In genomic region chr1:210218047-210218446, GRCh38 we compare ENCODE assay signal across 36 cellular contexts. TPM values are rescaled to one million over a fixed set of nuclear protein-coding genes. Genes with fewer than 3 reads are reported as not detected.
"Had no signal": no experiment of that assay in that cellular context is flagged by ENCODE, and none has a peak within 500 bp of the region (broad histone marks: within the 10 kb centered on the region; RNA-seq: fewer than 3 reads in every experiment).

No MANE protein-coding gene starts in this region.

- ATAC-seq: activated CD8-positive, alpha-beta T cell treated with anti-CD3 and anti-CD28 coated beads for 36 hours; activated naive CD4-positive, alpha-beta T cell treated with anti-CD3 and anti-CD28 coated beads, Interleukin-2, amount 50 U/mL, for 72 hours; activated T-cell treated with anti-CD3 and anti-CD28 coated beads, Interleukin-2, amount 50 U/mL, for 4 hours; activated T-cell treated with anti-CD3 and anti-CD28 coated beads, Interleukin-2, amount 50 U/mL, for 72 hours; activated T-helper 17 cell treated with anti-CD3 and anti-CD28 coated beads, Interleukin-2, amount 50 U/mL, for 72 hours; body of pancreas had no signal

- H3K27ac Mint-ChIP-seq: activated B cell treated with CpG ODN at 0.5 μM for 24 hours; activated CD4-positive, alpha-beta memory T cell treated with anti-CD3 and anti-CD28 coated beads for 36 hours; activated CD4-positive, alpha-beta T cell treated with anti-CD3 and anti-CD28 coated beads, Interleukin-2, amount 10 ng/mL, durations not matched to agents 24 days and 14 days; activated CD8-positive, alpha-beta T cell treated with anti-CD3 and anti-CD28 coated beads for 36 hours; activated naive CD4-positive, alpha-beta T cell treated with anti-CD3 and anti-CD28 coated beads for 36 hours; activated naive CD4-positive, alpha-beta T cell treated with anti-CD3 and anti-CD28 coated beads, Interleukin-2, amount 50 U/mL, for 72 hours; activated naive CD8-positive, alpha-beta T cell treated with anti-CD3 and anti-CD28 coated beads for 36 hours; activated T-cell treated with anti-CD3 and anti-CD28 coated beads, Interleukin-2, amount 50 U/mL, for 72 hours; activated T-helper 1 cell treated with anti-CD3 and anti-CD28 coated beads, Interleukin-12 subunit alpha, Interleukin-12 subunit beta, Interleukin-2, Interleukin-4 antibody, amounts not matched to agents 30 ng/mL and 10 ng/mL and 1 ng/mL, durations not matched to agents 14 hours and 24 hours and 36 hours; activated T-helper 17 cell treated with anti-CD3 and anti-CD28 coated beads, Interleukin-2, amount 50 U/mL, for 72 hours; T-helper 1 cell treated with Interleukin-12 subunit alpha and Interleukin-12 subunit beta and Interleukin-4 antibody, amounts not matched to agents 30 μg/mL and 1 μg/mL, for 36 hours; T-helper 2 cell treated with Interferon-gamma antibody and Interleukin-4, amounts not matched to agents 5 μg/mL and 100 μg/mL, for 36 hours had no signal

- H3K36me3 ChIP-seq: brain microvascular endothelial cell, breast epithelium had no signal

- H3K4me1 Mint-ChIP-seq: activated B cell treated with CpG ODN at 0.5 μM for 24 hours; activated CD4-positive, alpha-beta T cell treated with anti-CD3 and anti-CD28 coated beads, Interleukin-2, amount 10 ng/mL, durations not matched to agents 24 days and 14 days; activated naive CD8-positive, alpha-beta T cell treated with anti-CD3 and anti-CD28 coated beads for 36 hours; activated T-helper 17 cell treated with anti-CD3 and anti-CD28 coated beads, Interleukin-2, amount 50 U/mL, for 72 hours; central memory CD8-positive, alpha-beta T cell had no signal

- H3K36me3 Mint-ChIP-seq: activated CD4-positive, alpha-beta memory T cell treated with anti-CD3 and anti-CD28 coated beads for 36 hours; activated naive CD4-positive, alpha-beta T cell treated with anti-CD3 and anti-CD28 coated beads, Interleukin-2, amount 50 U/mL, for 72 hours; activated naive CD8-positive, alpha-beta T cell treated with anti-CD3 and anti-CD28 coated beads for 36 hours had no signal

- DNase-seq: activated B cell treated with CpG ODN at 0.5 μM for 24 hours; activated CD4-positive, alpha-beta memory T cell treated with anti-CD3 and anti-CD28 coated beads for 36 hours; activated CD4-positive, alpha-beta T cell treated with anti-CD3 and anti-CD28 coated beads for 4 hours; activated CD4-positive, alpha-beta T cell treated with anti-CD3 and anti-CD28 coated beads, Interleukin-2, amount 10 ng/mL, durations not matched to agents 24 days and 14 days; activated CD4-positive, alpha-beta T cell treated with anti-CD3 and anti-CD28 coated beads, Interleukin-2, amount 50 U/mL, for 1 hour; activated CD4-positive, alpha-beta T cell treated with anti-CD3 and anti-CD28 coated beads, Interleukin-2, amount 50 U/mL, for 4 hours; activated CD4-positive, CD25-positive, alpha-beta regulatory T cell treated with anti-CD3 and anti-CD28 coated beads, Interleukin-2, amount 50 U/mL, for 72 hours; activated CD8-positive, alpha-beta memory T cell treated with anti-CD3 and anti-CD28 coated beads, Interleukin-2, amount 50 U/mL, for 4 hours; activated CD8-positive, alpha-beta T cell treated with anti-CD3 and anti-CD28 coated beads for 36 hours; activated effector memory CD4-positive, alpha-beta T cell treated with anti-CD3 and anti-CD28 coated beads, Interleukin-2, amount 50 U/mL, for 16 hours; activated gamma-delta T cell treated with Interleukin-2 at 50 U/mL for 16 hours; activated naive CD4-positive, alpha-beta T cell; activated naive CD4-positive, alpha-beta T cell treated with anti-CD3 and anti-CD28 coated beads for 36 hours; activated naive CD4-positive, alpha-beta T cell treated with anti-CD3 and anti-CD28 coated beads, Interleukin-2, amount 50 U/mL, for 16 hours; activated naive CD8-positive, alpha-beta T cell treated with anti-CD3 and anti-CD28 coated beads for 36 hours; activated T-cell treated with anti-CD3 and anti-CD28 coated beads for 4 hours; activated T-cell treated with anti-CD3 and anti-CD28 coated beads, Interleukin-2, amount 50 U/mL, for 1 hour; activated T-cell treated with anti-CD3 and anti-CD28 coated beads, Interleukin-2, amount 50 U/mL, for 4 hours; activated T-cell treated with anti-CD3 and anti-CD28 coated beads, Interleukin-2, amount 50 U/mL, for 72 hours; aorta; body of pancreas; brain microvascular endothelial cell; caudate nucleus; cerebellar nuclear complex; T-helper 1 cell; T-helper 2 cell; T-helper 9 cell had no signal

- H3K27me3 ChIP-seq: body of pancreas, brain microvascular endothelial cell, breast epithelium had no signal

- H3K4me3 ChIP-seq: body of pancreas, breast epithelium had no signal

- H3K9me3 ChIP-seq: body of pancreas, breast epithelium had no signal

- H3K9me3 Mint-ChIP-seq: activated B cell treated with CpG ODN at 0.5 μM for 24 hours; activated CD4-positive, alpha-beta memory T cell treated with anti-CD3 and anti-CD28 coated beads for 36 hours; activated CD4-positive, alpha-beta T cell treated with anti-CD3 and anti-CD28 coated beads, Interleukin-2, amount 10 ng/mL, durations not matched to agents 24 days and 14 days; activated CD8-positive, alpha-beta T cell treated with anti-CD3 and anti-CD28 coated beads for 36 hours; activated naive CD4-positive, alpha-beta T cell treated with anti-CD3 and anti-CD28 coated beads for 36 hours; activated naive CD4-positive, alpha-beta T cell treated with anti-CD3 and anti-CD28 coated beads, Interleukin-2, amount 50 U/mL, for 72 hours; activated naive CD8-positive, alpha-beta T cell treated with anti-CD3 and anti-CD28 coated beads for 36 hours; activated T-cell treated with anti-CD3 and anti-CD28 coated beads, Interleukin-2, amount 50 U/mL, for 4 hours; activated T-cell treated with anti-CD3 and anti-CD28 coated beads, Interleukin-2, amount 50 U/mL, for 72 hours; activated T-helper 1 cell treated with anti-CD3 and anti-CD28 coated beads, Interleukin-12 subunit alpha, Interleukin-12 subunit beta, Interleukin-2, Interleukin-4 antibody, amounts not matched to agents 30 ng/mL and 10 ng/mL and 1 ng/mL, durations not matched to agents 14 hours and 24 hours and 36 hours; activated T-helper 17 cell treated with anti-CD3 and anti-CD28 coated beads, Interleukin-2, amount 50 U/mL, for 72 hours; central memory CD8-positive, alpha-beta T cell; T-helper 1 cell treated with Interleukin-12 subunit alpha and Interleukin-12 subunit beta and Interleukin-4 antibody, amounts not matched to agents 30 μg/mL and 1 μg/mL, for 36 hours; T-helper 2 cell treated with Interferon-gamma antibody and Interleukin-4, amounts not matched to agents 5 μg/mL and 100 μg/mL, for 36 hours had no signal

- H3K27ac ChIP-seq: body of pancreas, brain microvascular endothelial cell, breast epithelium, VCaP had no signal

- H3K4me3 Mint-ChIP-seq: activated B cell treated with CpG ODN at 0.5 μM for 24 hours; activated CD4-positive, alpha-beta memory T cell treated with anti-CD3 and anti-CD28 coated beads for 36 hours; activated CD4-positive, alpha-beta T cell treated with anti-CD3 and anti-CD28 coated beads, Interleukin-2, amount 10 ng/mL, durations not matched to agents 24 days and 14 days; activated CD8-positive, alpha-beta T cell treated with anti-CD3 and anti-CD28 coated beads for 36 hours; activated naive CD4-positive, alpha-beta T cell treated with anti-CD3 and anti-CD28 coated beads for 36 hours; activated naive CD8-positive, alpha-beta T cell treated with anti-CD3 and anti-CD28 coated beads for 36 hours; activated T-cell treated with anti-CD3 and anti-CD28 coated beads, Interleukin-2, amount 50 U/mL, for 4 hours; activated T-cell treated with anti-CD3 and anti-CD28 coated beads, Interleukin-2, amount 50 U/mL, for 72 hours; activated T-helper 1 cell treated with anti-CD3 and anti-CD28 coated beads, Interleukin-12 subunit alpha, Interleukin-12 subunit beta, Interleukin-2, Interleukin-4 antibody, amounts not matched to agents 30 ng/mL and 10 ng/mL and 1 ng/mL, durations not matched to agents 14 hours and 24 hours and 36 hours; activated T-helper 17 cell treated with anti-CD3 and anti-CD28 coated beads, Interleukin-2, amount 50 U/mL, for 72 hours; central memory CD8-positive, alpha-beta T cell; T-helper 1 cell treated with Interleukin-12 subunit alpha and Interleukin-12 subunit beta and Interleukin-4 antibody, amounts not matched to agents 30 μg/mL and 1 μg/mL, for 36 hours; T-helper 2 cell treated with Interferon-gamma antibody and Interleukin-4, amounts not matched to agents 5 μg/mL and 100 μg/mL, for 36 hours had no signal

- H3K4me1 ChIP-seq: body of pancreas, breast epithelium had no signal

RNA-seq across cellular contexts. Expression of gene SERTAD4, which starts 14.5 kb away (rescaled TPM):
- total RNA-seq: activated B cell treated with CpG ODN at 0.5 μM for 24 hours; activated CD4-positive, alpha-beta memory T cell treated with anti-CD3 and anti-CD28 coated beads for 36 hours; activated CD4-positive, alpha-beta T cell treated with anti-CD3 and anti-CD28 coated beads, Interleukin-2, amount 10 ng/mL, durations not matched to agents 24 days and 14 days; activated CD8-positive, alpha-beta memory T cell treated with anti-CD3 and anti-CD28 coated beads for 36 hours; activated CD8-positive, alpha-beta T cell treated with anti-CD3 and anti-CD28 coated beads for 36 hours; activated naive CD4-positive, alpha-beta T cell treated with anti-CD3 and anti-CD28 coated beads for 36 hours; activated naive CD4-positive, alpha-beta T cell treated with anti-CD3 and anti-CD28 coated beads, Interleukin-2, amount 50 U/mL, for 72 hours; activated naive CD8-positive, alpha-beta T cell treated with anti-CD3 and anti-CD28 coated beads for 36 hours; activated T-cell treated with anti-CD3 and anti-CD28 coated beads, Interleukin-2, amount 50 U/mL, for 4 hours; activated T-cell treated with anti-CD3 and anti-CD28 coated beads, Interleukin-2, amount 50 U/mL, for 72 hours; activated T-helper 1 cell treated with anti-CD3 and anti-CD28 coated beads, Interleukin-12 subunit alpha, Interleukin-12 subunit beta, Interleukin-2, Interleukin-4 antibody, amounts not matched to agents 30 ng/mL and 10 ng/mL and 1 ng/mL, durations not matched to agents 14 hours and 24 hours and 36 hours; activated T-helper 17 cell treated with anti-CD3 and anti-CD28 coated beads, Interleukin-2, amount 50 U/mL, for 72 hours had no signal
